Comparison of ENCODE assay signal across 8 cellular contexts in the genomic region with DNA sequence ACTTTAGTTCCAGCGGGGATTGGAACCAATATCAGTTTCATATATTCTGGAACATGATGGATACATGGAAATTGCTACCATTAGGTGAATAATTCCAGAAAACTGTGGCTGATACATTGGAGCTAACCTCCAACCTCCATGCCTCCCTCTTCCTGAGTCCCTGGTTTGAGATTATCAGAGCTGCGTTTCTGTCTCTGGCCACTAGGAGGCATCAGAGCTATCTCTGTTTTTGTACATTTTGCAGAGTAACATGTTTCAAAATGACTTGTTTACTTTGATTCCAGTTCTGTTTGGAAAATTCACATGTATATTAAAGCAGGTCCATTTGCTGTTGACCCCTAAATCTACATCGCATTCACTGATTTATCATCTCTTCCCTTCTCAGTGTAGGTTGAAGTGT. TPM values are rescaled to one million over a fixed set of nuclear protein-coding genes. Genes with fewer than 3 reads are reported as not detected.
DNase-seq lines count a peak whose midpoint lies in the region; ATAC-seq and TF ChIP-seq lines count a peak whose summit lies in the region.

No MANE protein-coding gene starts in this region.

- H3K36me3 ChIP-seq in MG63, result no peaks in the 10 kb centered on the region

- H3K36me3 Mint-ChIP-seq in activated T-cell treated with anti-CD3 and anti-CD28 coated beads, Interleukin-2, amount 50 U/mL, for 4 hours (ENCODE audit: insufficient read depth), result no peaks in the 10 kb centered on the region

- H3K9me3 Mint-ChIP-seq in activated T-cell treated with anti-CD3 and anti-CD28 coated beads, Interleukin-2, amount 50 U/mL, for 4 hours, result no peaks in the 10 kb centered on the region

- DNase-seq in AG09309 (ENCODE audit: low read depth) (no peak), GM12865 (ENCODE audit: low read depth) (peak; percentile 35), MG63 (peak; percentile 1), glomerular visceral epithelial cell (ENCODE audit: extremely low spot score) (peak; percentile 9)
- DNase-seq in activated T-cell treated with anti-CD3 and anti-CD28 coated beads, Interleukin-2, amount 50 U/mL, for 4 hours, result peak; percentile 20
- peak; percentile 25 to 37 for DNase-seq in stimulated activated CD4-positive, alpha-beta T cell treated with anti-CD3 and anti-CD28 coated beads, Interleukin-2, amount 100 ng/mL, for 24 hours

- H3K27me3 Mint-ChIP-seq in activated T-cell treated with anti-CD3 and anti-CD28 coated beads, Interleukin-2, amount 50 U/mL, for 4 hours (ENCODE audit: low read depth), result no peaks in the 10 kb centered on the region

- peak; percentile 74 for TF ChIP-seq CTCF in AG09309 (IDR thresholded peaks at IDR 0.05; ENCODE audit: control insufficient read depth, insufficient read depth, low read depth, low read length, missing control alignments)
- TF ChIP-seq CTCF in GM12865 (IDR thresholded peaks at IDR 0.05; ENCODE audit: insufficient read depth, low read depth, low read length, missing control alignments), result peak; percentile 61

- ATAC-seq in activated T-cell treated with anti-CD3 and anti-CD28 coated beads, Interleukin-2, amount 50 U/mL, for 4 hours, result no peak
- ATAC-seq in GM21528 (IDR thresholded peaks at IDR 0.05; ENCODE audit: low FRiP score, unreplicated experiment) (no peak), HG02973 (IDR thresholded peaks at IDR 0.05; ENCODE audit: unreplicated experiment) (no peak)

- no peaks in the 10 kb centered on the region for H3K27me3 ChIP-seq in MG63

- no peak overlapping the region for H3K4me3 Mint-ChIP-seq in activated T-cell treated with anti-CD3 and anti-CD28 coated beads, Interleukin-2, amount 50 U/mL, for 4 hours

- H3K4me1 Mint-ChIP-seq in activated T-cell treated with anti-CD3 and anti-CD28 coated beads, Interleukin-2, amount 50 U/mL, for 4 hours (ENCODE audit: low read depth), result no peaks in the 10 kb centered on the region

- H3K4me3 ChIP-seq in AG09309 (ENCODE audit: control insufficient read depth, low read depth, low read length) (no peak overlapping the region), GM12865 (ENCODE audit: low read depth, low read length) (no peak overlapping the region), MG63 (no peak overlapping the region)

- H3K9me3 ChIP-seq in MG63, result no peaks in the 10 kb centered on the region

RNA-seq across cellular contexts. Expression of a gene that starts 2.4 kb away (rescaled TPM):
- not detected in 2 replicates for total RNA-seq in MG63 (2014; rRNA removed; shearing (Covaris generic); ENCODE audit: low replicate concordance)
- total RNA-seq in activated T-cell treated with anti-CD3 and anti-CD28 coated beads, Interleukin-2, amount 50 U/mL, for 4 hours, result under 1 TPM in 2 of 3 donors, not detected in 1; 0.19 to 0.33 TPM
